ENCODE assay signal across 16 cellular contexts in the genomic region with DNA sequence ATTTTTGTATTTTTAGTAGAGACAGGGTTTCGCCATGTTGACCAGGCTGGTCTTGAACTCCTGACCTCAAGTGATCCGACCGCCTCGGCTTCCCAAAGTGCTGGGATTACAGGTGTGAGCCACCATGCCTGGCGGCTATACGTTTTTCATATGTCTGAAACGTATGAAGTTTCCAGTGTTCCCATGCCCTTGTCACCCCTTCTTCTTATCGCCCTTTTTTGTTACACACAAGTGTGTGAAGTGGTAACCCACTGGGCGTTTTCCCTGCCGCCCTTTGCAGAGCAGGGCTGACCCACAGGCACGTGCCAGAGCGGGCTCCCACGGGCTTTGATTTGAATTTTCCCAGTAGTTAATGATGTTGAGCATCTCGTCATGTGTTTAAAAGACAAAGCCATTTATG. TPM values are rescaled to one million over a fixed set of nuclear protein-coding genes. Genes with fewer than 3 reads are reported as not detected.
"Had no signal": no experiment of that assay in that cellular context is flagged by ENCODE, and none has a peak within 500 bp of the region (broad histone marks: within the 10 kb centered on the region; RNA-seq: fewer than 3 reads in every experiment).

No MANE protein-coding gene starts in this region.

- H3K36me3 ChIP-seq: breast epithelium, esophagus squamous epithelium, left lung, pancreas, thyroid gland, vagina had no signal

- H3K4me3 ChIP-seq: breast epithelium, esophagus squamous epithelium, left lung, pancreas, SK-N-MC, thyroid gland, vagina had no signal

- H3K4me1 ChIP-seq: breast epithelium, pancreas had no signal

- H3K27ac ChIP-seq: breast epithelium, esophagus squamous epithelium, left lung, pancreas, SK-N-MC, thyroid gland, vagina had no signal

- H3K27ac Mint-ChIP-seq: mesothelial cell of epicardium had no signal

- H3K9me3 ChIP-seq: breast epithelium, left lung, pancreas, thyroid gland, vagina had no signal

- H3K4me1 Mint-ChIP-seq: mesothelial cell of epicardium had no signal

- ATAC-seq: left lung had no signal

- H3K4me3 Mint-ChIP-seq: mesothelial cell of epicardium; neural crest cell; T-helper 1 cell treated with Interleukin-12 subunit alpha and Interleukin-12 subunit beta and Interleukin-4 antibody, amounts not matched to agents 30 μg/mL and 1 μg/mL, for 36 hours had no signal

- DNase-seq: activated T-cell treated with anti-CD3 and anti-CD28 coated beads for 4 hours; esophagus squamous epithelium; foreskin fibroblast; left lung; pancreas; stimulated activated CD4-positive, alpha-beta T cell treated with anti-CD3 and anti-CD28 coated beads, Interleukin-4, amount 100 ng/mL, for 1 hour; thyroid gland had no signal

- H3K27me3 ChIP-seq: pancreas, thyroid gland, vagina had no signal

RNA-seq across cellular contexts. Expression of a gene that starts 35.0 kb away (rescaled TPM):
- total RNA-seq: aorta, breast epithelium, esophagus squamous epithelium, left lung, myocyte, pancreas, renal cortical epithelial cell, thyroid gland, vagina had no signal
